Comparison of ENCODE assay signal across 1 cellular context in genomic region chr17:16866436-16866835, GRCh38.
TF ChIP-seq lines count a peak whose summit lies in the region.

No MANE protein-coding gene starts in this region.

TF ChIP-seq in liver, 16 proteins besides CTCF, POLR2A, EP300 and RAD21 (continued from another document):
- no peak for TF ChIP-seq REST (IDR thresholded peaks at IDR 0.05)
- TF ChIP-seq JUND (IDR thresholded peaks at IDR 0.05): no peak
- TF ChIP-seq YY1 (IDR thresholded peaks at IDR 0.05): no peak
- no peak for TF ChIP-seq ZBTB33 (IDR thresholded peaks at IDR 0.05)
- TF ChIP-seq SP1 (IDR thresholded peaks at IDR 0.05): no peak
- no peak for TF ChIP-seq GABPA (IDR thresholded peaks at IDR 0.05 in 1 of 2, conservative IDR thresholded peaks at IDR 0.05 in 1 of 2)
- TF ChIP-seq RXRA (IDR thresholded peaks at IDR 0.05): no peak
- TF ChIP-seq EGR1 (IDR thresholded peaks at IDR 0.05; ENCODE audit: low read depth in 2 of 2): no peak
- no peak for TF ChIP-seq ATF3 (IDR thresholded peaks at IDR 0.05)
- TF ChIP-seq TAF1 (conservative IDR thresholded peaks at IDR 0.05): no peak
- no peak for TF ChIP-seq HNF4G (IDR thresholded peaks at IDR 0.05)
- TF ChIP-seq NR2F2 (IDR thresholded peaks at IDR 0.05): no peak
- no peak for TF ChIP-seq FOXA2 (IDR thresholded peaks at IDR 0.05)
- TF ChIP-seq MAX (IDR thresholded peaks at IDR 0.05): no peak
TF ChIP-seq in liver: peak in this region for 0.
